8 cellular contexts compared by ENCODE assay signal in the genomic region with DNA sequence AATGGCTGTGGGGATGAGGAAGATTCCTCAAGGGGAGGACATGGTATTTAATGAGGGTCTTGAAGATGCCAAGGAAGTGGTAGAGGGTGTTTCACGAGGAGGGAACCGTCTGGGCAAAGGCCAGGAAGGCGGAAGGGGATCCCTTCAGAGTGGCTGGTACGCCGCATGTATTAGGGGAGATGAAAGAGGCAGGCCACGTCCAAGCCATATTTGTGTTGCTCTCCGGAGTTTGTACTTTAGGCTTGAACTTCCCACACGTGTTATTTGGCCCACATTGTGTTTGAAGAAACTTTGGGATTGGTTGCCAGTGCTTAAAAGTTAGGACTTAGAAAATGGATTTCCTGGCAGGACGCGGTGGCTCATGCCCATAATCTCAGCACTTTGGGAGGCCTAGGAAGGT. TPM values are rescaled to one million over a fixed set of nuclear protein-coding genes. Genes with fewer than 3 reads are reported as not detected.
DNase-seq lines count a peak whose midpoint lies in the region; ATAC-seq and TF ChIP-seq lines count a peak whose summit lies in the region.

No MANE protein-coding gene starts in this region.

- no peaks in the 10 kb centered on the region for H4K20me1 ChIP-seq in SK-N-SH (ENCODE audit: insufficient read depth)

- TF ChIP-seq CTCF in SK-N-SH (IDR thresholded peaks at IDR 0.05), result no peak

- TF ChIP-seq RAD21 in SK-N-SH (IDR thresholded peaks at IDR 0.05; ENCODE audit: low read length), result no peak

- peak overlapping the region; percentile 96 for H3K4me3 Mint-ChIP-seq in activated CD4-positive, alpha-beta memory T cell treated with anti-CD3 and anti-CD28 coated beads, Interleukin-2, amount 10 ng/mL, durations not matched to agents 7 days and 5 days
- peak overlapping the region; percentile 99 for H3K4me3 Mint-ChIP-seq in stimulated activated naive B cell treated with anti-CD40 and anti-IgM and Interleukin-4, amounts not matched to agents 10 μg/mL and 1 μg/mL and 100 μg/mL, for 72 hours

- no peaks in the 10 kb centered on the region for H3K27me3 ChIP-seq in SK-N-SH (ENCODE audit: insufficient read depth)
- no peaks in the 10 kb centered on the region for H3K27me3 ChIP-seq in iPS-15b (ENCODE audit: control insufficient read depth, insufficient read depth, low read length)

- H3K9me3 Mint-ChIP-seq in activated CD4-positive, alpha-beta memory T cell treated with anti-CD3 and anti-CD28 coated beads, Interleukin-2, amount 10 ng/mL, durations not matched to agents 7 days and 5 days, result no peaks in the 10 kb centered on the region
- H3K9me3 Mint-ChIP-seq in stimulated activated naive B cell treated with anti-CD40 and anti-IgM and Interleukin-4, amounts not matched to agents 10 μg/mL and 1 μg/mL and 100 μg/mL, for 72 hours, result no peaks in the 10 kb centered on the region

- peaks cover 3% of the 10 kb centered on the region for H3F3A ChIP-seq in SK-N-SH (replicated peaks; ENCODE audit: insufficient read depth)

- POLR2A ChIA-PET in SK-N-SH (lab: Yijun Ruan, JAX), result interaction anchor here (1.1 kb wide), 1 partner anchor 156 kb away, joined by 4 read pairs; no protein-coding TSS in a partner anchor
- POLR2A ChIA-PET in activated CD4-positive, alpha-beta memory T cell treated with anti-CD3 and anti-CD28 coated beads, Interleukin-2, amount 10 ng/mL, durations not matched to agents 7 days and 5 days (lab: Charles Lee), result interaction anchor here (0.9 to 3.4 kb wide), 11 partner anchors 7 to 157 kb away, joined by 3 to 21 read pairs (median 6); a partner anchor contains a TSS

- H3K4me3 ChIP-seq in SK-N-SH (ENCODE audit: low read depth in 2 of 2, low read length in 1 of 2) (peak overlapping the region; percentile 67 to 82), iPS-15b (ENCODE audit: low read depth, low read length) (peak overlapping the region; percentile 95)

- H3K27ac Mint-ChIP-seq in activated CD4-positive, alpha-beta memory T cell treated with anti-CD3 and anti-CD28 coated beads, Interleukin-2, amount 10 ng/mL, durations not matched to agents 7 days and 5 days, result peak overlapping the region; percentile 84
- H3K27ac Mint-ChIP-seq in stimulated activated naive B cell treated with anti-CD40 and anti-IgM and Interleukin-4, amounts not matched to agents 10 μg/mL and 1 μg/mL and 100 μg/mL, for 72 hours, result peak overlapping the region; percentile 96

- H3K4me1 Mint-ChIP-seq in activated CD4-positive, alpha-beta memory T cell treated with anti-CD3 and anti-CD28 coated beads, Interleukin-2, amount 10 ng/mL, durations not matched to agents 7 days and 5 days, result peaks cover 21% of the 10 kb centered on the region
- peaks cover 9 to 12% of the 10 kb centered on the region in 2 donors for H3K4me1 Mint-ChIP-seq in stimulated activated naive B cell treated with anti-CD40 and anti-IgM and Interleukin-4, amounts not matched to agents 10 μg/mL and 1 μg/mL and 100 μg/mL, for 72 hours

- no peak for TF ChIP-seq EP300 in SK-N-SH (IDR thresholded peaks at IDR 0.05; ENCODE audit: borderline replicate concordance in 1 of 2, low read depth in 1 of 2, low read length in 1 of 2)

- H3K4me1 ChIP-seq in SK-N-SH (ENCODE audit: control insufficient read depth in 1 of 2, insufficient read depth in 2 of 2, low read depth in 1 of 2, low read length in 1 of 2), result peaks cover 0 to 7% of the 10 kb centered on the region in 2 experiments; a peak in 1 of 4 replicates
- H3K4me1 ChIP-seq in iPS-15b (ENCODE audit: control insufficient read depth, insufficient read depth, low read length), result peaks cover 4% of the 10 kb centered on the region

- H3K27me3 Mint-ChIP-seq in activated CD4-positive, alpha-beta memory T cell treated with anti-CD3 and anti-CD28 coated beads, Interleukin-2, amount 10 ng/mL, durations not matched to agents 7 days and 5 days, result no peaks in the 10 kb centered on the region
- no peaks in the 10 kb centered on the region for H3K27me3 Mint-ChIP-seq in stimulated activated naive B cell treated with anti-CD40 and anti-IgM and Interleukin-4, amounts not matched to agents 10 μg/mL and 1 μg/mL and 100 μg/mL, for 72 hours

- CTCF ChIA-PET in SK-N-SH (lab: Yijun Ruan, JAX), result interaction anchor here (1.0 to 6.3 kb wide), 6 partner anchors 10 to 168 kb away, joined by 3 to 67 read pairs (median 5); no protein-coding TSS in a partner anchor
- CTCF ChIA-PET in activated CD4-positive, alpha-beta memory T cell treated with anti-CD3 and anti-CD28 coated beads, Interleukin-2, amount 10 ng/mL, durations not matched to agents 7 days and 5 days (lab: Charles Lee), result interaction anchor here (0.9 to 2.9 kb wide), 14 partner anchors 9 to 453 kb away, joined by 3 to 33 read pairs (median 12); no protein-coding TSS in a partner anchor

- H3K9me3 ChIP-seq in SK-N-SH (no peaks in the 10 kb centered on the region), iPS-15b (ENCODE audit: control insufficient read depth, insufficient read depth, low read length) (no peaks in the 10 kb centered on the region)

- H3K9me2 ChIP-seq in SK-N-SH, result no peaks in the 10 kb centered on the region

- H3K9ac ChIP-seq in SK-N-SH (peak overlapping the region; percentile 59; the same call in 1 of the 2 replicates), iPS-15b (ENCODE audit: low read depth, low read length) (peak overlapping the region; percentile 41)

- peaks cover 4% of the 10 kb centered on the region for H3K36me3 Mint-ChIP-seq in activated CD4-positive, alpha-beta memory T cell treated with anti-CD3 and anti-CD28 coated beads, Interleukin-2, amount 10 ng/mL, durations not matched to agents 7 days and 5 days (ENCODE audit: low read depth)
- peaks cover 3 to 5% of the 10 kb centered on the region in 2 donors for H3K36me3 Mint-ChIP-seq in stimulated activated naive B cell treated with anti-CD40 and anti-IgM and Interleukin-4, amounts not matched to agents 10 μg/mL and 1 μg/mL and 100 μg/mL, for 72 hours

- H2AFZ ChIP-seq in SK-N-SH (ENCODE audit: low read depth), result peak overlapping the region; percentile 71; the same call in 1 of the 2 replicates

- H3K36me3 ChIP-seq in SK-N-SH (replicated peaks in 1 of 2; ENCODE audit: control insufficient read depth in 1 of 2, insufficient read depth in 2 of 2, low read length in 1 of 2), result no peaks in the 10 kb centered on the region
- peaks cover 4% of the 10 kb centered on the region for H3K36me3 ChIP-seq in iPS-15b (ENCODE audit: control insufficient read depth, insufficient read depth, low read length)

- H3K4me2 ChIP-seq in SK-N-SH, result peak overlapping the region; percentile 76

- 88% methylated on average over 10 of the region's 10 CpGs for WGBS in SK-N-SH (ENCODE audit: low lambda C conversion rate)

- H3K27ac ChIP-seq in SK-N-SH (ENCODE audit: low read depth in 2 of 2, low read length in 1 of 2), result no peak overlapping the region

- ATAC-seq in SK-N-SH treated with all-trans-retinoic acid at 6 μM for 48 hours (no peak), HG02970 (IDR thresholded peaks at IDR 0.05; ENCODE audit: low FRiP score, unreplicated experiment) (no peak), HG03460 (IDR thresholded peaks at IDR 0.05; ENCODE audit: unreplicated experiment) (no peak)
- no peak for ATAC-seq in stimulated activated naive B cell treated with anti-CD40 and anti-IgM and Interleukin-4, amounts not matched to agents 10 μg/mL and 1 μg/mL and 100 μg/mL, for 72 hours (replicated peaks)

- H3K79me2 ChIP-seq in SK-N-SH (ENCODE audit: insufficient read depth), result peaks cover 16% of the 10 kb centered on the region; the same call in 1 of the 2 replicates

- no peak for DNase-seq in SK-N-SH
- no peak for DNase-seq in activated CD4-positive, alpha-beta memory T cell treated with anti-CD3 and anti-CD28 coated beads, Interleukin-2, amount 10 ng/mL, durations not matched to agents 7 days and 5 days
- DNase-seq in stimulated activated naive B cell treated with anti-CD40 and anti-IgM and Interleukin-4, amounts not matched to agents 10 μg/mL and 1 μg/mL and 100 μg/mL, for 72 hours, result no peak
- DNase-seq in NCI-H524 (lab: John Stamatoyannopoulos, UW), result no peak

TF ChIP-seq in SK-N-SH, 30 proteins besides CTCF, POLR2A, EP300 and RAD21 (continues in another document):
- TF ChIP-seq FOSL2 (IDR thresholded peaks at IDR 0.05; ENCODE audit: borderline replicate concordance, low read depth), result no peak
- TF ChIP-seq, protein P1, sequence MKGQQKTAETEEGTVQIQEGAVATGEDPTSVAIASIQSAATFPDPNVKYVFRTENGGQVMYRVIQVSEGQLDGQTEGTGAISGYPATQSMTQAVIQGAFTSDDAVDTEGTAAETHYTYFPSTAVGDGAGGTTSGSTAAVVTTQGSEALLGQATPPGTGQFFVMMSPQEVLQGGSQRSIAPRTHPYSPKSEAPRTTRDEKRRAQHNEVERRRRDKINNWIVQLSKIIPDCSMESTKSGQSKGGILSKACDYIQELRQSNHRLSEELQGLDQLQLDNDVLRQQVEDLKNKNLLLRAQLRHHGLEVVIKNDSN (IDR thresholded peaks at IDR 0.05; ENCODE audit: borderline replicate concordance, low read depth), result no peak

TF ChIP-seq in SK-N-SH treated with all-trans-retinoic acid at 6 μM for 48 hours, 23 proteins besides CTCF, POLR2A, EP300 and RAD21 (continues in another document):
- TF ChIP-seq, protein P2, sequence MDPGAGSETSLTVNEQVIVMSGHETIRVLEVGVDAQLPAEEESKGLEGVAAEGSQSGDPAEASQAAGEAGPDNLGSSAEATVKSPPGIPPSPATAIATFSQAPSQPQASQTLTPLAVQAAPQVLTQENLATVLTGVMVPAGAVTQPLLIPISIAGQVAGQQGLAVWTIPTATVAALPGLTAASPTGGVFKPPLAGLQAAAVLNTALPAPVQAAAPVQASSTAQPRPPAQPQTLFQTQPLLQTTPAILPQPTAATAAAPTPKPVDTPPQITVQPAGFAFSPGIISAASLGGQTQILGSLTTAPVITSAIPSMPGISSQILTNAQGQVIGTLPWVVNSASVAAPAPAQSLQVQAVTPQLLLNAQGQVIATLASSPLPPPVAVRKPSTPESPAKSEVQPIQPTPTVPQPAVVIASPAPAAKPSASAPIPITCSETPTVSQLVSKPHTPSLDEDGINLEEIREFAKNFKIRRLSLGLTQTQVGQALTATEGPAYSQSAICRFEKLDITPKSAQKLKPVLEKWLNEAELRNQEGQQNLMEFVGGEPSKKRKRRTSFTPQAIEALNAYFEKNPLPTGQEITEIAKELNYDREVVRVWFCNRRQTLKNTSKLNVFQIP (CRISPR knock-in tag; IDR thresholded peaks at IDR 0.05; ENCODE audit: borderline replicate concordance, low read depth), result no peak
- TF ChIP-seq ARNTL (CRISPR knock-in tag; IDR thresholded peaks at IDR 0.05; ENCODE audit: borderline replicate concordance, low read depth) (no peak), ESRRG (CRISPR knock-in tag; IDR thresholded peaks at IDR 0.05) (no peak), TOX (CRISPR knock-in tag; IDR thresholded peaks at IDR 0.05; ENCODE audit: borderline replicate concordance) (no peak)

RNA-seq across cellular contexts. Expression of a gene that starts 1.2 kb away (rescaled TPM):
- polyA plus RNA-seq in SK-N-SH (2012; rRNA removed), result 14.1 and 15.7 TPM in 2 replicates
- polyA plus RNA-seq in SK-N-SH (2012; cell fraction: cytosol; rRNA removed), result 21.7 and 23.6 TPM in 2 replicates
- polyA plus RNA-seq in SK-N-SH (2012; cell fraction: nucleus; rRNA removed), result 5.3 and 8.4 TPM in 2 replicates
- 10 to 100 TPM; 21.8 to 22.5 TPM for total RNA-seq in activated CD4-positive, alpha-beta memory T cell treated with anti-CD3 and anti-CD28 coated beads, Interleukin-2, amount 10 ng/mL, durations not matched to agents 7 days and 5 days

RNA-seq across cellular contexts. Expression of a gene that starts 22.9 kb away (rescaled TPM):
- polyA plus RNA-seq in SK-N-SH (2012; rRNA removed), result not detected in 2 replicates
- not detected in 2 replicates for polyA plus RNA-seq in SK-N-SH (2012; cell fraction: cytosol; rRNA removed)
- not detected in 2 replicates for polyA plus RNA-seq in SK-N-SH (2012; cell fraction: nucleus; rRNA removed)
- total RNA-seq in activated CD4-positive, alpha-beta memory T cell treated with anti-CD3 and anti-CD28 coated beads, Interleukin-2, amount 10 ng/mL, durations not matched to agents 7 days and 5 days, result not detected
